In the genomic region with DNA sequence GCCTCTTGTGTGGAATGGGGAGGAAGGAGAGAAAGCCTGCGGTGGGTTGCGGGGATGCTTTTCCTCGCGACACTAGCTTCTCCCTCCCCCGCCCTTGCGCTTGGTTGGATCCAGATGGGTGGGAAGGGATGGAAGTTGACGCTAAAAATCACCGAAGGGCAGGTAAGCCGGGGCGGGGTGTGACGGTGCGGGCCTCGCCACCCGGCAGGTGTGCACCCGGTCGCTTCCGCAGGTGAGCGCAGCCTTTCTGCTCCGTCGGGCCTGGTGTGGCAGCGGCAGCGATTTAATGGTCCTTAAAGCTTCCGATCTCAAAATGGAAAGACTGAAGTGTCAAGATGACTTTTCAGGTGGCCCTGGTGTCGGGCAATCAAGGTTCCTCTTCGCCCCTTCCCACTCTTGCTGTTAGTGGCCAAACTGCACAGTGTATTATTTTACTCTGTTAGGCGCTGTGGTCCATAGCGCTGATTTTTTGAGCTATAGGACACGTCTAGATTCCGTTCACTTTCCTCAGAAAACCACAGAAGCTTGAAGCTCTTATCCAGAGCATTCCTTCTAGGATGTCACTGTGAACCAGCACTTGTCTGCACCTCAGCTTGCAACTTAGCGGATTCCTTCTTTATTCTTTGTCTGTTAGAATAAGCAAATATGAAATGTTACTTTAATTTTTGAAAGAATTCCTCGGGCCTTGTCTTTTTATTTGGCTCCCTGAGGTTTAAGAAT, we compare ENCODE assay signal across 8 cellular contexts. TPM values are rescaled to one million over a fixed set of nuclear protein-coding genes. Genes with fewer than 3 reads are reported as not detected.
DNase-seq lines count a peak whose midpoint lies in the region; ATAC-seq and TF ChIP-seq lines count a peak whose summit lies in the region.

No MANE protein-coding gene starts in this region.

- H3K4me3 ChIP-seq in right lobe of liver: peak overlapping the region; percentile 84 to 94 (median 87)

- H3K36me3 Mint-ChIP-seq in Calu3 (ENCODE audit: insufficient read depth, unreplicated experiment) (peaks cover 64% of the 10 kb centered on the region), T-cell (peaks cover 36% of the 10 kb centered on the region)
- peaks cover 95% of the 10 kb centered on the region for H3K36me3 Mint-ChIP-seq in stimulated activated effector memory CD8-positive, alpha-beta T cell treated with anti-CD3 and anti-CD28 coated beads, Interleukin-12 subunit alpha, Interleukin-12 subunit beta, amount 100 ng/mL, for 72 hours

- CTCF ChIA-PET in Calu3 (lab: Charles Lee): no interaction called here
- CTCF ChIA-PET in HEK293T (lab: Yijun Ruan, JAX): interaction anchor here (0.6 kb wide), 1 partner anchor 277 kb away, joined by 3 read pairs; no protein-coding TSS in a partner anchor
- CTCF ChIA-PET in T-cell (lab: Charles Lee): interaction anchor here in 1 of 2 donors (0.6 to 0.9 kb wide), 4 partner anchors 31 to 446 kb away, joined by 3 to 4 read pairs (median 3); a partner anchor contains a TSS

- peaks cover 0 to 26% (median 6%) of the 10 kb centered on the region in 4 donors for H3K4me1 ChIP-seq in right lobe of liver

- peaks cover 14% of the 10 kb centered on the region for H3K4me1 Mint-ChIP-seq in Calu3 (ENCODE audit: low read depth, unreplicated experiment)
- H3K4me1 Mint-ChIP-seq in T-cell: peaks cover 58 to 70% (median 69%) of the 10 kb centered on the region in 3 donors
- peaks cover 53% of the 10 kb centered on the region for H3K4me1 Mint-ChIP-seq in stimulated activated effector memory CD8-positive, alpha-beta T cell treated with anti-CD3 and anti-CD28 coated beads, Interleukin-12 subunit alpha, Interleukin-12 subunit beta, amount 100 ng/mL, for 72 hours

- peaks cover 0 to 10% (median 6%) of the 10 kb centered on the region in 4 donors for H3K36me3 ChIP-seq in right lobe of liver

- POLR2A ChIA-PET in HEK293T (lab: Yijun Ruan, JAX): interaction anchor here (0.7 to 1.9 kb wide), 4 partner anchors 57 to 853 kb away, joined by 3 to 5 read pairs (median 4); a partner anchor contains a TSS
- POLR2A ChIA-PET in T-cell (lab: Charles Lee): interaction anchor here (0.6 to 1.8 kb wide), 5 partner anchors 9 to 77 kb away, joined by 3 to 9 read pairs (median 4); no protein-coding TSS in a partner anchor

- H3K27ac Mint-ChIP-seq in Calu3 (ENCODE audit: unreplicated experiment): peak overlapping the region; percentile 99
- peak overlapping the region; percentile 84 to 97 for H3K27ac Mint-ChIP-seq in T-cell
- peak overlapping the region; percentile 100 for H3K27ac Mint-ChIP-seq in stimulated activated effector memory CD8-positive, alpha-beta T cell treated with anti-CD3 and anti-CD28 coated beads, Interleukin-12 subunit alpha, Interleukin-12 subunit beta, amount 100 ng/mL, for 72 hours

- H3K27me3 Mint-ChIP-seq in Calu3 (ENCODE audit: unreplicated experiment) (peaks cover 9% of the 10 kb centered on the region), T-cell (no peaks in the 10 kb centered on the region)

- ATAC-seq in T-cell (replicated peaks in 1 of 4) (no peak), right lobe of liver (no peak), GM21381 (IDR thresholded peaks at IDR 0.05; ENCODE audit: unreplicated experiment) (no peak)
- no peak for ATAC-seq in stimulated activated effector memory CD8-positive, alpha-beta T cell treated with anti-CD3 and anti-CD28 coated beads, Interleukin-12 subunit alpha, Interleukin-12 subunit beta, amount 100 ng/mL, for 72 hours

- no peaks in the 10 kb centered on the region for H3K9me3 ChIP-seq in right lobe of liver

- TF ChIP-seq CTCF in Calu3 (IDR thresholded peaks at IDR 0.05; ENCODE audit: unreplicated experiment) (no peak), right lobe of liver (IDR thresholded peaks at IDR 0.05) (no peak)

- H3K27ac ChIP-seq in right lobe of liver: peak overlapping the region; percentile 93 to 95 (median 93)

- DNase-seq in Calu3: peak; percentile 39
- DNase-seq in HEK293T (ENCODE audit: extremely low spot score): peak; percentile 28
- DNase-seq in T-cell: peak in 33 of 34 experiments; percentile 8 to 62 (median 44)
- DNase-seq in central memory CD4-positive, alpha-beta T cell: peak; percentile 46
- peak; percentile 27 to 61 (median 47) for DNase-seq in right lobe of liver
- no peak for DNase-seq in stimulated activated effector memory CD8-positive, alpha-beta T cell treated with anti-CD3 and anti-CD28 coated beads, Interleukin-12 subunit alpha, Interleukin-12 subunit beta, amount 100 ng/mL, for 72 hours (ENCODE audit: low spot score in 2 of 2)
- no peak for DNase-seq in cerebellar cortex (ENCODE audit: low spot score)

- WGBS in right lobe of liver (ENCODE audit: insufficient coverage, low coverage, low lambda C conversion rate, missing lambda C conversion rate): 4% methylated on average over 29 of the region's 31 CpGs

- BruUV-seq in Calu3 (replicated peaks; lab: Mats Ljungman, UMichigan): TSS peak; percentile 50

- H3K9me3 Mint-ChIP-seq in Calu3 (ENCODE audit: low read depth, unreplicated experiment) (no peaks in the 10 kb centered on the region), T-cell (no peaks in the 10 kb centered on the region)
- H3K9me3 Mint-ChIP-seq in stimulated activated effector memory CD8-positive, alpha-beta T cell treated with anti-CD3 and anti-CD28 coated beads, Interleukin-12 subunit alpha, Interleukin-12 subunit beta, amount 100 ng/mL, for 72 hours: no peaks in the 10 kb centered on the region

- intact Hi-C loops in Calu3 (cut with micrococcal nuclease; ENCODE audit: unreplicated experiment): no loop called here
- intact Hi-C loops in right lobe of liver (cut with DNase I): no loop called here

- no peaks in the 10 kb centered on the region for H3K27me3 ChIP-seq in right lobe of liver

- no peak for TF ChIP-seq POLR2A in right lobe of liver (IDR thresholded peaks at IDR 0.05)

- H3K4me3 Mint-ChIP-seq in Calu3 (ENCODE audit: low read depth, unreplicated experiment) (peak overlapping the region; percentile 99), T-cell (peak overlapping the region; percentile 98 to 99 (median 99))
- H3K4me3 Mint-ChIP-seq in stimulated activated effector memory CD8-positive, alpha-beta T cell treated with anti-CD3 and anti-CD28 coated beads, Interleukin-12 subunit alpha, Interleukin-12 subunit beta, amount 100 ng/mL, for 72 hours: peak overlapping the region; percentile 97

TF ChIP-seq in HEK293T, 16 proteins besides CTCF, POLR2A, EP300 and RAD21:
- no peak for TF ChIP-seq TARDBP (IDR thresholded peaks at IDR 0.05)
- TF ChIP-seq BHLHE40 (IDR thresholded peaks at IDR 0.05; ENCODE audit: borderline replicate concordance): no peak
- no peak for TF ChIP-seq L3MBTL2 (conservative IDR thresholded peaks at IDR 0.05)
- TF ChIP-seq ELF4 (IDR thresholded peaks at IDR 0.05): no peak
- no peak for TF ChIP-seq LEF1 (IDR thresholded peaks at IDR 0.05; ENCODE audit: borderline replicate concordance)
- no peak for TF ChIP-seq ARNT (IDR thresholded peaks at IDR 0.05)
- no peak for TF ChIP-seq SP1 (IDR thresholded peaks at IDR 0.05)
- no peak for TF ChIP-seq CTBP1 (IDR thresholded peaks at IDR 0.05; ENCODE audit: borderline replicate concordance)
- TF ChIP-seq, protein P1, sequence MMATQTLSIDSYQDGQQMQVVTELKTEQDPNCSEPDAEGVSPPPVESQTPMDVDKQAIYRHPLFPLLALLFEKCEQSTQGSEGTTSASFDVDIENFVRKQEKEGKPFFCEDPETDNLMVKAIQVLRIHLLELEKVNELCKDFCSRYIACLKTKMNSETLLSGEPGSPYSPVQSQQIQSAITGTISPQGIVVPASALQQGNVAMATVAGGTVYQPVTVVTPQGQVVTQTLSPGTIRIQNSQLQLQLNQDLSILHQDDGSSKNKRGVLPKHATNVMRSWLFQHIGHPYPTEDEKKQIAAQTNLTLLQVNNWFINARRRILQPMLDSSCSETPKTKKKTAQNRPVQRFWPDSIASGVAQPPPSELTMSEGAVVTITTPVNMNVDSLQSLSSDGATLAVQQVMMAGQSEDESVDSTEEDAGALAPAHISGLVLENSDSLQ (IDR thresholded peaks at IDR 0.05): no peak
- TF ChIP-seq FOXK2 (IDR thresholded peaks at IDR 0.05): no peak
TF ChIP-seq in HEK293T: peak in this region for 0.

RNA-seq across cellular contexts. Expression of a gene that starts 0.8 kb away (rescaled TPM):
- total RNA-seq in Calu3 (2022) (43.3 and 43.6 TPM in 2 replicates), T-cell (10 to 100 TPM; 21.8 to 29.4 (median 25.9) TPM), right lobe of liver (10 to 100 TPM in 3 of 6 experiments, 1 to 10 TPM in 3; 8.2 to 18.9 (median 9.9) TPM)

RNA-seq across cellular contexts. Expression of a gene that starts 0.9 kb away (rescaled TPM):
- total RNA-seq in Calu3 (2022) (180 and 198 TPM in 2 replicates), T-cell (100 to 1,000 TPM; 285 to 401 (median 313) TPM), right lobe of liver (10 to 100 TPM; 43.0 to 55.0 (median 52.4) TPM)

RNA-seq across cellular contexts. Expression of a gene that starts 57.4 kb away (rescaled TPM):
- 241 and 272 TPM in 2 replicates for total RNA-seq in Calu3 (2022)
- 100 to 1,000 TPM; 193 to 274 (median 202) TPM for total RNA-seq in T-cell
- 10 to 100 TPM; 34.5 to 67.1 (median 42.6) TPM for total RNA-seq in right lobe of liver

Comparison
In these comparisons a context has a peak if more than half of its experiments do, and no peak if none do; other contexts are left out.
1. DNase-seq: peak in Calu3 (single experiment), HEK293T (single experiment), T-cell (33 of 34), central memory CD4-positive, alpha-beta T cell (single experiment) and right lobe of liver (3 of 3); none in stimulated activated effector memory CD8-positive, alpha-beta T cell treated with anti-CD3 and anti-CD28 coated beads, Interleukin-12 subunit alpha, Interleukin-12 subunit beta, amount 100 ng/mL, for 72 hours (0 of 2) and cerebellar cortex (single experiment).
2. Peak in every context shown above with its lines, with median percentiles within 50 percentile points of each other: H3K27ac Mint-ChIP-seq and H3K4me3 Mint-ChIP-seq.